In genomic region chr2:165707088-165707487, GRCh38 we compare ENCODE assay signal across 24 cellular contexts.
"Had no signal": no experiment of that assay in that cellular context is flagged by ENCODE, and none has a peak within 500 bp of the region (broad histone marks: within the 10 kb centered on the region; RNA-seq: fewer than 3 reads in every experiment).

No MANE protein-coding gene starts in this region.

- H3K27ac ChIP-seq: adrenal gland, Peyer's patch, RWPE1, SJCRH30, VCaP had no signal

- H3K4me3 ChIP-seq: adrenal gland, Peyer's patch, SJCRH30 had no signal

- H3K4me2 ChIP-seq: SK-N-SH had no signal

- H3K4me3 Mint-ChIP-seq: activated CD4-positive, alpha-beta T cell treated with anti-CD3 and anti-CD28 coated beads for 36 hours; activated CD8-positive, alpha-beta T cell treated with anti-CD3 and anti-CD28 coated beads for 36 hours; activated naive CD8-positive, alpha-beta T cell treated with anti-CD3 and anti-CD28 coated beads, Interleukin-2, amount 10 ng/mL, durations not matched to agents 7 days and 5 days; activated T-cell treated with anti-CD3 and anti-CD28 coated beads, Interleukin-2, amount 50 U/mL, for 72 hours had no signal

- DNase-seq: activated CD4-positive, alpha-beta T cell treated with anti-CD3 and anti-CD28 coated beads for 36 hours; activated CD4-positive, alpha-beta T cell treated with anti-CD3 and anti-CD28 coated beads, Interleukin-2, amount 50 U/mL, for 1 hour; activated CD8-positive, alpha-beta memory T cell treated with anti-CD3 and anti-CD28 coated beads, Interleukin-2, amount 50 U/mL, for 4 hours; activated CD8-positive, alpha-beta T cell treated with anti-CD3 and anti-CD28 coated beads for 36 hours; activated naive CD4-positive, alpha-beta T cell treated with anti-CD3 and anti-CD28 coated beads, Interleukin-2, amount 50 U/mL, for 16 hours; activated naive CD8-positive, alpha-beta T cell treated with anti-CD3 and anti-CD28 coated beads, Interleukin-2, amount 10 ng/mL, durations not matched to agents 7 days and 5 days; activated T-cell treated with anti-CD3 and anti-CD28 coated beads, Interleukin-2, amount 50 U/mL, for 72 hours; adrenal gland; anterior cingulate cortex; cerebellar nuclear complex; NCI-H1092; NCI-H1417; NCI-H1930; NCI-H2171; NCI-H226; NCI-H510A; NCI-H69; Peyer's patch; Right ventricle myocardium superior; SJCRH30; SK-N-SH; T-helper 1 cell had no signal

- H3K9me3 ChIP-seq: adrenal gland, Peyer's patch, SJCRH30, SK-N-SH had no signal

- H3K36me3 ChIP-seq: adrenal gland, Peyer's patch, SJCRH30 had no signal

- H3K9ac ChIP-seq: SK-N-SH had no signal

- H3K9me3 Mint-ChIP-seq: activated naive CD8-positive, alpha-beta T cell treated with anti-CD3 and anti-CD28 coated beads, Interleukin-2, amount 10 ng/mL, durations not matched to agents 7 days and 5 days had no signal

- H3K36me3 Mint-ChIP-seq: activated naive CD8-positive, alpha-beta T cell treated with anti-CD3 and anti-CD28 coated beads, Interleukin-2, amount 10 ng/mL, durations not matched to agents 7 days and 5 days had no signal

- H3K4me1 Mint-ChIP-seq: activated CD4-positive, alpha-beta T cell treated with anti-CD3 and anti-CD28 coated beads for 36 hours; activated naive CD8-positive, alpha-beta T cell treated with anti-CD3 and anti-CD28 coated beads, Interleukin-2, amount 10 ng/mL, durations not matched to agents 7 days and 5 days had no signal

- H3K27ac Mint-ChIP-seq: activated CD4-positive, alpha-beta T cell treated with anti-CD3 and anti-CD28 coated beads for 36 hours; activated CD8-positive, alpha-beta T cell treated with anti-CD3 and anti-CD28 coated beads for 36 hours; activated naive CD8-positive, alpha-beta T cell treated with anti-CD3 and anti-CD28 coated beads, Interleukin-2, amount 10 ng/mL, durations not matched to agents 7 days and 5 days; activated T-cell treated with anti-CD3 and anti-CD28 coated beads, Interleukin-2, amount 50 U/mL, for 72 hours had no signal

- H3K27me3 ChIP-seq: adrenal gland, Peyer's patch, SJCRH30 had no signal

- ATAC-seq: activated CD4-positive, alpha-beta T cell treated with anti-CD3 and anti-CD28 coated beads for 36 hours; activated CD8-positive, alpha-beta T cell treated with anti-CD3 and anti-CD28 coated beads for 36 hours; activated T-cell treated with anti-CD3 and anti-CD28 coated beads, Interleukin-2, amount 50 U/mL, for 72 hours had no signal

- H3K4me1 ChIP-seq: adrenal gland, Peyer's patch, SJCRH30 had no signal
